15 cellular contexts compared by ENCODE assay signal in genomic region chr13:43128504-43128929, GRCh38.
DNase-seq lines count a peak whose midpoint lies in the region; ATAC-seq, FAIRE-seq and TF ChIP-seq lines count a peak whose summit lies in the region.
"Had no signal": no experiment of that assay in that cellular context is flagged by ENCODE, and none has a peak within 500 bp of the region (broad histone marks: within the 10 kb centered on the region; RNA-seq: fewer than 3 reads in every experiment).

No MANE protein-coding gene starts in this region.

- peaks cover 36% of the 10 kb centered on the region for H3K4me1 ChIP-seq in BE2C
- H3K4me1 ChIP-seq in osteoblast (ENCODE audit: insufficient read depth, low read length) = peaks cover 16% of the 10 kb centered on the region
- H3K4me1 ChIP-seq: breast epithelium, left lung had no signal

- FAIRE-seq in GM19239 (lab: Jason Lieb, UNC) = peak; percentile 64

- H3K27me3 ChIP-seq in BE2C (no peaks in the 10 kb centered on the region), osteoblast (ENCODE audit: insufficient read depth, low read length) (no peaks in the 10 kb centered on the region)
- H3K27me3 ChIP-seq: breast epithelium had no signal

- no peak for TF ChIP-seq CTCF in BE2C (IDR thresholded peaks at IDR 0.05; ENCODE audit: low read depth, low read length)
- TF ChIP-seq CTCF in fibroblast of the aortic adventitia (IDR thresholded peaks at IDR 0.05; ENCODE audit: insufficient read depth, low read length) = no peak
- no peak for TF ChIP-seq CTCF in osteoblast (IDR thresholded peaks at IDR 0.05; ENCODE audit: extremely low read depth, low read depth, low read length)

- H3K4me3 ChIP-seq in BE2C (ENCODE audit: low read depth, low read length) (peak overlapping the region; percentile 71), fibroblast of the aortic adventitia (ENCODE audit: low read depth, low read length) (no peak overlapping the region), osteoblast (ENCODE audit: insufficient read depth, low read length) (peak overlapping the region; percentile 44)
- H3K4me3 ChIP-seq: breast epithelium, left lung had no signal

- DNase-seq in BE2C (peak; percentile 67), GM19239 (ENCODE audit: insufficient read length, low spot score) (no peak), fibroblast of the aortic adventitia (ENCODE audit: low read depth) (peak; percentile 30), osteoblast (ENCODE audit: insufficient read length, low spot score, missing footprints) (no peak), NCI-H748 treated with DMSO at 0.1 percent for 48 hours (lab: John Stamatoyannopoulos, UW) (no peak), A172 (ENCODE audit: low spot score) (no peak)
- DNase-seq: activated CD4-positive, CD25-positive, alpha-beta regulatory T cell; activated naive CD4-positive, alpha-beta T cell treated with anti-CD3 and anti-CD28 coated beads, Interleukin-2, amount 50 U/mL, for 16 hours; endodermal cell; left lung; NCI-H1092; OCI-M1 had no signal

- no peak overlapping the region for H3K27ac ChIP-seq in osteoblast (ENCODE audit: low read depth, low read length)
- H3K27ac ChIP-seq: breast epithelium, left lung had no signal

- H3K4me2 ChIP-seq in osteoblast (ENCODE audit: insufficient read depth, low read length) = peak overlapping the region; percentile 47

- H3K36me3 ChIP-seq in BE2C (no peaks in the 10 kb centered on the region), osteoblast (ENCODE audit: insufficient read depth, low read length) (no peaks in the 10 kb centered on the region)
- H3K36me3 ChIP-seq: breast epithelium, left lung had no signal

- H2AFZ ChIP-seq in osteoblast (ENCODE audit: low read length) = peak overlapping the region; percentile 42

- H3K79me2 ChIP-seq in osteoblast (ENCODE audit: insufficient read depth, low read length) = no peaks in the 10 kb centered on the region

- H4K20me1 ChIP-seq in osteoblast (ENCODE audit: insufficient read depth, low read length) = no peaks in the 10 kb centered on the region

- H3K9me3 ChIP-seq in BE2C (no peaks in the 10 kb centered on the region), osteoblast (ENCODE audit: low read depth, low read length) (no peaks in the 10 kb centered on the region)
- H3K9me3 ChIP-seq: breast epithelium, left lung had no signal

- ATAC-seq in HG03175 (IDR thresholded peaks at IDR 0.05; ENCODE audit: unreplicated experiment) = no peak
- no peak for ATAC-seq in GM21360 (IDR thresholded peaks at IDR 0.05; ENCODE audit: unreplicated experiment)
- ATAC-seq: left lung had no signal

Comparison
In these comparisons a context has a peak if more than half of its experiments do, and no peak if none do; other contexts are left out.
1. DNase-seq: peak in BE2C (single experiment) and fibroblast of the aortic adventitia (single experiment); none in GM19239 (single experiment), osteoblast (single experiment), NCI-H748 treated with DMSO at 0.1 percent for 48 hours (single experiment) and A172 (single experiment).